In the genomic region with DNA sequence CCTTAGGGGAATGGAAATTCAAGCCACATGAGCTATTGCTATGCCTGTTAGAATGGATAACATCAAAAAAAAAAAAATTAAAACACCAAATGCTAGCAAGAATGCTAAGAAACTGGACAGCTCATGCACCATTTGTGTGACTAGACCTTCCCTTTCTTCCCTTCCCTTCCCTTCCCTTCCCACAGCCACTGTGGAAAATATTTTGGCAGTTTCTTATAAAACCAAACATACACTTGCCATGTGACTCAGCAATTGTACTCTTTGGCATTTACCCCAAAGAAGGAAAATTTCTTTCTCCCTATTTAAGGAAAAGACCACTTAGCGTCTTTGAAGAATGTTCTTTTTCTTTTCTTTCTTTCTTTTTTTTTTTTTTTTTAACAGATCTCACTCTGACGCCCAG, we compare ENCODE assay signal across 23 cellular contexts.
"Had no signal": no experiment of that assay in that cellular context is flagged by ENCODE, and none has a peak within 500 bp of the region (broad histone marks: within the 10 kb centered on the region; RNA-seq: fewer than 3 reads in every experiment).

No MANE protein-coding gene starts in this region.

- H3K4me3 ChIP-seq: gastroesophageal sphincter, heart left ventricle, hepatocyte, lung, ovary, psoas muscle, suprapubic skin, transverse colon, upper lobe of right lung, uterus had no signal

- H3K4me1 ChIP-seq: gastroesophageal sphincter, heart left ventricle, psoas muscle, suprapubic skin, transverse colon, upper lobe of right lung, uterus had no signal

- H3K9me3 ChIP-seq: heart left ventricle, psoas muscle, suprapubic skin, transverse colon, upper lobe of right lung, uterus had no signal

- H3K36me3 ChIP-seq: gastroesophageal sphincter, heart left ventricle, ovary, suprapubic skin, transverse colon, upper lobe of right lung, uterus had no signal

- H3K4me2 ChIP-seq: hepatocyte had no signal

- DNase-seq: cortex of kidney; effector CD4-positive, alpha-beta T cell; foreskin fibroblast; heart left ventricle; kidney; natural killer cell; occipital lobe; ovary; posterior cingulate gyrus; psoas muscle; right cardiac atrium; small intestine; stimulated activated CD4-positive, alpha-beta T cell treated with anti-CD3 and anti-CD28 coated beads, Interleukin-15, amount 100 ng/mL, for 24 hours; stimulated activated CD4-positive, alpha-beta T cell treated with anti-CD3 and anti-CD28 coated beads, Interleukin-2, amount 100 ng/mL, for 48 hours; stimulated activated naive B cell treated with anti-CD40 and anti-IgM and Interleukin-4, amounts not matched to agents 10 μg/mL and 1 μg/mL and 100 μg/mL, for 72 hours; transverse colon; upper lobe of right lung; uterus had no signal

- H2AFZ ChIP-seq: hepatocyte had no signal

- H3K27ac ChIP-seq: gastroesophageal sphincter, heart left ventricle, hepatocyte, ovary, psoas muscle, suprapubic skin, transverse colon, upper lobe of right lung, uterus had no signal

- H3K79me2 ChIP-seq: hepatocyte had no signal

- H3K27me3 ChIP-seq: hepatocyte, ovary, suprapubic skin, transverse colon, uterus had no signal

- ATAC-seq: gastroesophageal sphincter; heart left ventricle; left lobe of liver; natural killer cell; psoas muscle; right cardiac atrium; stimulated activated naive B cell treated with anti-CD40 and anti-IgM and Interleukin-4, amounts not matched to agents 10 μg/mL and 1 μg/mL and 100 μg/mL, for 72 hours; upper lobe of right lung had no signal
